Comparison of ENCODE assay signal across 25 cellular contexts in genomic region chr10:68831961-68832455, GRCh38. TPM values are rescaled to one million over a fixed set of nuclear protein-coding genes. Genes with fewer than 3 reads are reported as not detected.
A peak's percentile ranks its signal among the peaks of the same experiment; 100 is the strongest.
DNase-seq lines count a peak whose midpoint lies in the region; ATAC-seq and TF ChIP-seq lines count a peak whose summit lies in the region.
"Had no signal": no experiment of that assay in that cellular context is flagged by ENCODE, and none has a peak within 500 bp of the region (broad histone marks: within the 10 kb centered on the region; RNA-seq: fewer than 3 reads in every experiment).

No MANE protein-coding gene starts in this region.

- no peak for ATAC-seq in GM23338
- ATAC-seq in HG03139 (IDR thresholded peaks at IDR 0.05; ENCODE audit: unreplicated experiment) = no peak
- no peak for ATAC-seq in GM18873 (IDR thresholded peaks at IDR 0.05; ENCODE audit: low FRiP score, unreplicated experiment)
- ATAC-seq: A549, K562 had no signal

- H3K36me3 ChIP-seq in GM23338 (ENCODE audit: insufficient read depth) (no peaks in the 10 kb centered on the region), spleen (no peaks in the 10 kb centered on the region)
- H3K36me3 ChIP-seq: BLaER1 treated with 17β-estradiol and CSF1 and Interleukin-3, amounts not matched to agents 10 nM and 100 nM had no signal

- H4K20me1 ChIP-seq in GM23338 (replicated peaks; ENCODE audit: insufficient read depth) = no peaks in the 10 kb centered on the region

- H3K4me3 ChIP-seq in GM23338 = no peak overlapping the region
- H3K4me3 ChIP-seq in epithelial cell of esophagus (ENCODE audit: low read length) = no peak overlapping the region
- H3K4me3 ChIP-seq in spleen = no peak overlapping the region
- H3K4me3 ChIP-seq: A549; BLaER1 treated with 17β-estradiol and CSF1 and Interleukin-3, amounts not matched to agents 10 nM and 100 nM; K562; PC-9 had no signal

- CTCF ChIA-PET in Calu3 (lab: Charles Lee) = interaction anchor here (1.0 kb wide), 1 partner anchor 8 kb away, joined by 3 read pairs; no protein-coding TSS in a partner anchor

- WGBS in spleen, 5 donors = 86 to 92% (median 88%) methylated on average over 5 of the region's 5 CpGs

- no peaks in the 10 kb centered on the region for H3K79me2 ChIP-seq in GM23338 (replicated peaks; ENCODE audit: insufficient read depth)

- no peak overlapping the region for H2AFZ ChIP-seq in GM23338
- H2AFZ ChIP-seq: PC-9 had no signal

- intact Hi-C loops in Calu3 (cut with micrococcal nuclease; ENCODE audit: unreplicated experiment) = no loop called here
- intact Hi-C loops in spleen (cut with DNase I; ENCODE audit: low total_unique reads) = no loop called here

- H3K27me3 ChIP-seq in GM23338 (ENCODE audit: insufficient read depth) (peaks cover 25% of the 10 kb centered on the region), spleen (replicated peaks in 1 of 7) (peaks cover 0 to 20% (median 0%) of the 10 kb centered on the region in 7 donors)

- DNase-seq in Calu3 = peak; percentile 12
- DNase-seq in GM23338 (ENCODE audit: low spot score) = peak; percentile 19
- peak; percentile 10 for DNase-seq in epithelial cell of esophagus (ENCODE audit: low read depth)
- peak; percentile 31 for DNase-seq in spleen
- no peak for DNase-seq in epidermal melanocyte (ENCODE audit: insufficient read length, low spot score)
- DNase-seq: AML-193; CD4-positive, alpha-beta T cell; DMS79; EL; GF-D8; Kasumi-1; MV-4-11; NCI-H1105; NCI-H1436 treated with DMSO at 0.1 percent for 48 hours; NCI-H187 treated with DMSO at 0.1 percent for 48 hours; NCI-H2107; NCI-H446 treated with DMSO at 0.1 percent for 48 hours; NCI-H526; Right ventricle myocardium superior had no signal

- TF ChIP-seq POLR2A in spleen (IDR thresholded peaks at IDR 0.05) = no peak

- peaks cover 8% of the 10 kb centered on the region; the same call in 1 of the 2 replicates for H3F3A ChIP-seq in GM23338 (replicated peaks; ENCODE audit: low read depth)

- H3K4me1 Mint-ChIP-seq in Calu3 (ENCODE audit: low read depth, unreplicated experiment) (peaks cover 7% of the 10 kb centered on the region), GM23338 (peaks cover 4% of the 10 kb centered on the region; the same call in 2 of the 3 replicates)

- H3K9me3 Mint-ChIP-seq in Calu3 (ENCODE audit: low read depth, unreplicated experiment) (no peaks in the 10 kb centered on the region), GM23338 (no peaks in the 10 kb centered on the region; the same call in 2 of the 3 replicates)
- H3K9me3 Mint-ChIP-seq: CD4-positive, alpha-beta T cell had no signal

- no peak overlapping the region for H3K4me2 ChIP-seq in GM23338
- H3K4me2 ChIP-seq: A549; BLaER1 treated with 17β-estradiol and CSF1 and Interleukin-3, amounts not matched to agents 10 nM and 100 nM; PC-9 had no signal

- H3K4me1 ChIP-seq in GM23338 (ENCODE audit: insufficient read depth) = no peaks in the 10 kb centered on the region
- H3K4me1 ChIP-seq in spleen = peaks cover 0 to 10% (median 7%) of the 10 kb centered on the region in 6 donors
- H3K4me1 ChIP-seq: A549 had no signal

- H3K27me3 Mint-ChIP-seq in Calu3 (ENCODE audit: unreplicated experiment) = no peaks in the 10 kb centered on the region
- peaks cover 11% of the 10 kb centered on the region for H3K27me3 Mint-ChIP-seq in GM23338 (ENCODE audit: insufficient read depth, low read depth, poor library complexity)
- H3K27me3 Mint-ChIP-seq: CD4-positive, alpha-beta T cell had no signal

- BruUV-seq in Calu3 (replicated peaks; lab: Mats Ljungman, UMichigan) = no TSS peak

- peaks cover 8% of the 10 kb centered on the region for H3K36me3 Mint-ChIP-seq in Calu3 (ENCODE audit: insufficient read depth, unreplicated experiment)
- H3K36me3 Mint-ChIP-seq in GM23338 (ENCODE audit: low read depth) = no peaks in the 10 kb centered on the region; the same call in 2 of the 3 replicates

- no peak overlapping the region for H3K27ac ChIP-seq in GM23338 (ENCODE audit: low read depth)
- H3K27ac ChIP-seq in spleen = no peak overlapping the region
- H3K27ac ChIP-seq: A549; BLaER1 treated with 17β-estradiol and CSF1 and Interleukin-3, amounts not matched to agents 10 nM and 100 nM; PC-9 had no signal

- H3K27ac Mint-ChIP-seq in Calu3 (ENCODE audit: unreplicated experiment) (no peak overlapping the region), GM23338 (no peak overlapping the region)
- H3K27ac Mint-ChIP-seq: CD4-positive, alpha-beta T cell had no signal

- no peaks in the 10 kb centered on the region for H3K9me2 ChIP-seq in GM23338 (ENCODE audit: insufficient read depth)

- H3K4me3 Mint-ChIP-seq in Calu3 (ENCODE audit: low read depth, unreplicated experiment) = no peak overlapping the region
- no peak overlapping the region for H3K4me3 Mint-ChIP-seq in GM23338
- H3K4me3 Mint-ChIP-seq: CD4-positive, alpha-beta T cell had no signal

- TF ChIP-seq CTCF in Calu3 (IDR thresholded peaks at IDR 0.05; ENCODE audit: unreplicated experiment) = no peak
- TF ChIP-seq CTCF in GM23338 (conservative IDR thresholded peaks at IDR 0.05; ENCODE audit: low read depth in 2 of 2) = no peak
- TF ChIP-seq CTCF in epithelial cell of esophagus (IDR thresholded peaks at IDR 0.05; ENCODE audit: insufficient read depth, low read depth, low read length, missing control alignments) = no peak
- no peak for TF ChIP-seq CTCF in spleen (IDR thresholded peaks at IDR 0.05 in 8 of 11, conservative IDR thresholded peaks at IDR 0.05 in 3 of 11)

- no peaks in the 10 kb centered on the region for H3K9me3 ChIP-seq in spleen
- H3K9me3 ChIP-seq: A549; BLaER1 treated with 17β-estradiol and CSF1 and Interleukin-3, amounts not matched to agents 10 nM and 100 nM had no signal

TF ChIP-seq in GM23338, 12 proteins besides CTCF, POLR2A, EP300 and RAD21:
- no peak for TF ChIP-seq NANOG (IDR thresholded peaks at IDR 0.05; ENCODE audit: borderline replicate concordance)
- TF ChIP-seq ETS1 (IDR thresholded peaks at IDR 0.05) = no peak
- TF ChIP-seq ZNF331 (CRISPR knock-in tag; IDR thresholded peaks at IDR 0.05; ENCODE audit: low read depth) = no peak
- TF ChIP-seq JUNB (IDR thresholded peaks at IDR 0.05; ENCODE audit: unreplicated experiment) = no peak
- TF ChIP-seq EZH2 (IDR thresholded peaks at IDR 0.05; ENCODE audit: low read depth, unreplicated experiment) = no peak
- no peak for TF ChIP-seq EZH2phosphoT487 (IDR thresholded peaks at IDR 0.05; ENCODE audit: unreplicated experiment)
- no peak for TF ChIP-seq ZNF114 (CRISPR knock-in tag; IDR thresholded peaks at IDR 0.05)
- TF ChIP-seq REST (IDR thresholded peaks at IDR 0.05; ENCODE audit: unreplicated experiment) = no peak
- no peak for TF ChIP-seq STAT1 (IDR thresholded peaks at IDR 0.05; ENCODE audit: unreplicated experiment)

RNA-seq across cellular contexts. Expression of gene STOX1, which starts 4.7 kb away (rescaled TPM):
- total RNA-seq in Calu3 (2022) = 2.7 TPM in 2 replicates
- 2.2 and 2.7 TPM in 2 replicates for total RNA-seq in GM23338 (2014; rRNA removed; shearing (Covaris generic))
- 1.6 and 1.7 TPM in 2 replicates for polyA plus RNA-seq in GM23338 (2016; fragmentation: Nextera tagmentation; extraction: Ambion mirVana)
- total RNA-seq in spleen = 1 to 10 TPM in 1 of 7 donors, under 1 TPM in 5, not detected in 1; 0.11 to 2.2 (median 0.80) TPM
- polyA plus RNA-seq in spleen = under 1 TPM; 0.26 to 0.29 (median 0.28) TPM
